25 cellular contexts compared by ENCODE assay signal in the genomic region with DNA sequence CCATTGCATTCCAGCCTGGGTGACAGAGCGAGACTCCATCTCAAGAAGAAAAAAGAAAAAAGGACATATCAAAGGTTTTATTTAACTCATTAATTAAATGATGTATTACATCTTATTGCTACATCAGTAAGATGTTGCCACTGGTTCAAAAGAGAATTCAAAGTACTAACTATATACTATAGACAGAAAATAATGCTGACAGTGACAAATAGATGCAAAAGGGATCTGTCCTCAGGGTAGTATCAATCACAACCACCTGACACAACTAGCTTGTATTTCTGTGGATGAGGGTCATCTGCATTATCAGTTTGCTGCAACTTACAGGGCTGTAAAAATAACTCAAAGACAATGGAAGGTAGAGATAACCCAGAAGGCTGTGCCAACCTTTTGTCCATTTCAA. TPM values are rescaled to one million over a fixed set of nuclear protein-coding genes. Genes with fewer than 3 reads are reported as not detected.
DNase-seq lines count a peak whose midpoint lies in the region; ATAC-seq, FAIRE-seq and TF ChIP-seq lines count a peak whose summit lies in the region.
"Had no signal": no experiment of that assay in that cellular context is flagged by ENCODE, and none has a peak within 500 bp of the region (broad histone marks: within the 10 kb centered on the region; RNA-seq: fewer than 3 reads in every experiment).

No MANE protein-coding gene starts in this region.

- H3K4me3 Mint-ChIP-seq in Caco-2 (ENCODE audit: unreplicated experiment) (no peak overlapping the region), HFFc6 (no peak overlapping the region)
- H3K4me3 Mint-ChIP-seq: B cell; CD4-positive, alpha-beta T cell; CD8-positive, alpha-beta memory T cell had no signal

- no peaks in the 10 kb centered on the region for H3K36me3 ChIP-seq in Caco-2 (ENCODE audit: control insufficient read depth, insufficient read depth, low read length)

- H3K4me2 ChIP-seq in A549: no peak overlapping the region

- CTCF ChIA-PET in A549 (lab: Yijun Ruan, JAX): interaction anchor here (0.6 to 2.6 kb wide), 4 partner anchors 15 to 367 kb away, joined by 3 to 7 read pairs (median 4); partner anchors contain the start of gene CREG2
- CTCF ChIA-PET in Caco-2 (lab: Charles Lee): interaction anchor here (1.0 kb wide), 2 partner anchors 16 to 62 kb away, joined by 6 to 10 read pairs; partner anchors contain the start of gene CREG2

- ATAC-seq in A549 (no peak), HG03095 (IDR thresholded peaks at IDR 0.05; ENCODE audit: unreplicated experiment) (no peak)

- H3K9me3 Mint-ChIP-seq in Caco-2 (ENCODE audit: unreplicated experiment): no peaks in the 10 kb centered on the region
- H3K9me3 Mint-ChIP-seq in HFFc6: no peaks in the 10 kb centered on the region
- H3K9me3 Mint-ChIP-seq: CD4-positive, alpha-beta T cell; CD8-positive, alpha-beta memory T cell had no signal

- DNase-seq in A549 (ENCODE audit: low read depth in 1 of 2, low spot score in 1 of 2) (no peak), Caco-2 (peak in 1 of 2 experiments; percentile 61), OCI-M1 (lab: John Stamatoyannopoulos, UW) (peak; percentile 2), fibroblast of the aortic adventitia (ENCODE audit: low read depth) (peak; percentile 28), HFFc6 (no peak), substantia nigra (lab: John Stamatoyannopoulos, UW) (no peak)
- DNase-seq in activated CD8-positive, alpha-beta memory T cell treated with anti-CD3 and anti-CD28 coated beads, Interleukin-2, amount 50 U/mL, for 48 hours: no peak
- DNase-seq: 8988T; AML-193; Calu3; CD4-positive, alpha-beta T cell; CD8-positive, alpha-beta memory T cell; COR-L47; DMS79 treated with DMSO at 0.1 percent for 48 hours; GF-D8 had no signal

- BruUV-seq in Caco-2 (replicated peaks; lab: Mats Ljungman, UMichigan): no TSS peak

- no peak for TF ChIP-seq EP300 in A549 (IDR thresholded peaks at IDR 0.05)

- no peak overlapping the region for H3K27ac ChIP-seq in A549
- H3K27ac ChIP-seq in substantia nigra (ENCODE audit: low read depth, low read length, poor library complexity, severe bottlenecking): no peak overlapping the region
- H3K27ac ChIP-seq: C4-2B had no signal

- no peaks in the 10 kb centered on the region for H3K27me3 Mint-ChIP-seq in Caco-2 (ENCODE audit: insufficient read depth, unreplicated experiment)
- H3K27me3 Mint-ChIP-seq in HFFc6 (ENCODE audit: insufficient read depth): no peaks in the 10 kb centered on the region; the same call in 1 of the 2 replicates
- H3K27me3 Mint-ChIP-seq: B cell had no signal

- H3K9me3 ChIP-seq in A549: no peaks in the 10 kb centered on the region
- H3K9me3 ChIP-seq in Caco-2: no peaks in the 10 kb centered on the region
- H3K9me3 ChIP-seq: BLaER1 treated with 17β-estradiol and CSF1 and Interleukin-3, amounts not matched to agents 10 nM and 100 nM had no signal

- intact Hi-C loops in Caco-2 (cut with micrococcal nuclease; ENCODE audit: unreplicated experiment): no loop called here

- FAIRE-seq in A549 (lab: Jason Lieb, UNC): no peak
- FAIRE-seq: A204.1, D721Med, G401.6, GM12891, GM19239 had no signal

- no peaks in the 10 kb centered on the region for H3K27me3 ChIP-seq in Caco-2 (replicated peaks; ENCODE audit: control insufficient read depth, insufficient read depth, low read length)

- no peaks in the 10 kb centered on the region for H3K4me1 ChIP-seq in A549
- H3K4me1 ChIP-seq in Caco-2: peaks cover 33% of the 10 kb centered on the region

- POLR2A ChIA-PET in A549 (lab: Yijun Ruan, JAX) (no interaction called here), Caco-2 (lab: Charles Lee) (interaction anchor here (0.5 kb wide), 1 partner anchor 588 kb away, joined by 3 read pairs; the partner anchor contains the start of gene IL1R2)

- TF ChIP-seq RAD21 in A549 (conservative IDR thresholded peaks at IDR 0.05 in 1 of 2, IDR thresholded peaks at IDR 0.05 in 1 of 2): no peak

- H3K27ac Mint-ChIP-seq in Caco-2 (ENCODE audit: unreplicated experiment): peak overlapping the region; percentile 72
- H3K27ac Mint-ChIP-seq in HFFc6: no peak overlapping the region
- H3K27ac Mint-ChIP-seq: B cell; CD4-positive, alpha-beta T cell; CD8-positive, alpha-beta memory T cell had no signal

- H3K4me1 Mint-ChIP-seq in Caco-2 (ENCODE audit: low read depth, unreplicated experiment) (peaks cover 37% of the 10 kb centered on the region), HFFc6 (ENCODE audit: low read depth) (peaks cover 21% of the 10 kb centered on the region)
- H3K4me1 Mint-ChIP-seq: CD8-positive, alpha-beta memory T cell had no signal

- H3K4me3 ChIP-seq in A549 (no peak overlapping the region), Caco-2 (ENCODE audit: low read depth, low read length) (no peak overlapping the region), fibroblast of the aortic adventitia (ENCODE audit: low read depth, low read length) (no peak overlapping the region)
- H3K4me3 ChIP-seq: BLaER1 treated with 17β-estradiol and CSF1 and Interleukin-3, amounts not matched to agents 10 nM and 100 nM had no signal

- TF ChIP-seq CTCF in A549 (IDR thresholded peaks at IDR 0.05) (no peak), Caco-2 (IDR thresholded peaks at IDR 0.05; ENCODE audit: insufficient read depth in 1 of 2, low read depth in 1 of 2, low read length in 1 of 2, severe bottlenecking in 1 of 2, unreplicated experiment in 1 of 2) (no peak), fibroblast of the aortic adventitia (IDR thresholded peaks at IDR 0.05; ENCODE audit: insufficient read depth, low read length) (no peak), HFFc6 (IDR thresholded peaks at IDR 0.05) (no peak)

- H3K36me3 Mint-ChIP-seq in Caco-2 (ENCODE audit: insufficient read depth, unreplicated experiment) (no peaks in the 10 kb centered on the region), HFFc6 (ENCODE audit: low read depth) (peaks cover 24% of the 10 kb centered on the region)
- H3K36me3 Mint-ChIP-seq: CD8-positive, alpha-beta memory T cell had no signal

- no peak for TF ChIP-seq POLR2A in A549 (IDR thresholded peaks at IDR 0.05; ENCODE audit: low read length)

- WGBS in A549 (ENCODE audit: missing lambda C conversion rate): 96% methylated on average over 1 of the region's 1 CpG

TF ChIP-seq in A549, 52 proteins besides CTCF, POLR2A, EP300 and RAD21:
- TF ChIP-seq ZC3H11A (IDR thresholded peaks at IDR 0.05) (no peak), NFE2L2 (conservative IDR thresholded peaks at IDR 0.05; ENCODE audit: low read length) (no peak), POLR2AphosphoS2 (conservative IDR thresholded peaks at IDR 0.05; ENCODE audit: low read length) (no peak), MAFK (IDR thresholded peaks at IDR 0.05; ENCODE audit: partially characterized antibody) (peak; percentile 93)

RNA-seq across cellular contexts. Expression of gene CREG2, which starts 16.4 kb away (rescaled TPM):
- polyA plus RNA-seq in A549 (2011; rRNA removed) (1.5 and 2.4 TPM in 2 replicates), A549 (2017; fragmentation: RNase III; extraction: RNeasy Plus Mini Kit Qiagen cat#74134 plus additional on column Dnase treatment) (1.3 to 1.6 TPM (median 1.6 TPM) in 3 replicates)
- 1.6 and 2.6 TPM in 2 replicates for polyA plus RNA-seq in A549 (2012; cell fraction: cytosol; rRNA removed)
- polyA plus RNA-seq in A549 (2012; cell fraction: nucleus; rRNA removed): 1.4 and 1.8 TPM in 2 replicates
- 0.92 and 1.9 TPM in 2 replicates for polyA minus RNA-seq in A549 (2011; rRNA and poly(A)+ RNA removed)
- total RNA-seq in Caco-2 (2022) (119 and 120 TPM in 2 replicates), fibroblast of the aortic adventitia (ENCODE audit: low replicate concordance) (0.25 and 1.5 TPM in 2 replicates)
- total RNA-seq in HFFc6 (2021; fragmentation: NEBNext Ultra II Directional; extraction: Animal tissue kit (Norgen Biotek cat#: 25700)): not detected
- total RNA-seq: B cell; CD8-positive, alpha-beta memory T cell had no signal
- polyA plus RNA-seq: BJ; CD8-positive, alpha-beta memory T cell had no signal

Comparison
In these comparisons a context has a peak if more than half of its experiments do, and no peak if none do; other contexts are left out.
1. DNase-seq: peak in OCI-M1 (single experiment) and fibroblast of the aortic adventitia (single experiment); none in A549 (0 of 2), HFFc6 (single experiment), substantia nigra (0 of 49) and activated CD8-positive, alpha-beta memory T cell treated with anti-CD3 and anti-CD28 coated beads, Interleukin-2, amount 50 U/mL, for 48 hours (single experiment).
2. RNA of gene CREG2, which starts 16.4 kb away (total RNA-seq): 119 to 120 TPM in Caco-2; 0.25 to 1.5 TPM in fibroblast of the aortic adventitia and not detected in HFFc6; every median in the first group is over 10 times any median in the second.